ENCODE assay signal across 19 cellular contexts in genomic region chr17:81984773-81985410, GRCh38. TPM values are rescaled to one million over a fixed set of nuclear protein-coding genes. Genes with fewer than 3 reads are reported as not detected.
"Had no signal": no experiment of that assay in that cellular context is flagged by ENCODE, and none has a peak within 500 bp of the region (broad histone marks: within the 10 kb centered on the region; RNA-seq: fewer than 3 reads in every experiment).

No MANE protein-coding gene starts in this region.

- H3K27me3 ChIP-seq: upper lobe of left lung had no signal

- DNase-seq: activated CD4-positive, alpha-beta T cell treated with anti-CD3 and anti-CD28 coated beads for 1 hour; activated CD8-positive, alpha-beta memory T cell treated with anti-CD3 and anti-CD28 coated beads, Interleukin-2, amount 50 U/mL, for 48 hours; activated CD8-positive, alpha-beta T cell treated with anti-CD3 and anti-CD28 coated beads, Interleukin-2, amount 10 ng/mL, durations not matched to agents 7 days and 5 days; activated naive CD4-positive, alpha-beta T cell treated with anti-CD3 and anti-CD28 coated beads, Interleukin-2, amount 50 U/mL, for 16 hours; amygdala; dermis blood vessel endothelial cell; erythroblast; hippocampal formation; kidney glomerular epithelial cell; small intestine had no signal

- H3K9me3 Mint-ChIP-seq: activated T-helper 17 cell treated with anti-CD3 and anti-CD28 coated beads, Interleukin-2, amount 50 U/mL, for 72 hours; brain; endodermal cell; mesothelial cell of epicardium; stimulated activated effector memory CD8-positive, alpha-beta T cell treated with anti-CD3 and anti-CD28 coated beads, Interleukin-12 subunit alpha, Interleukin-12 subunit beta, amount 100 ng/mL, for 72 hours; T-helper 2 cell treated with Interferon-gamma antibody and Interleukin-4, amounts not matched to agents 5 μg/mL and 100 μg/mL, for 36 hours had no signal

- H3K27ac ChIP-seq: parathyroid adenoma, upper lobe of left lung had no signal

- H3K9me3 ChIP-seq: upper lobe of left lung had no signal

- H2AFZ ChIP-seq: parathyroid adenoma had no signal

- H3K27me3 Mint-ChIP-seq: activated T-helper 17 cell treated with anti-CD3 and anti-CD28 coated beads, Interleukin-2, amount 50 U/mL, for 72 hours had no signal

- H3K9ac ChIP-seq: parathyroid adenoma had no signal

- H3K27ac Mint-ChIP-seq: activated CD8-positive, alpha-beta T cell treated with anti-CD3 and anti-CD28 coated beads, Interleukin-2, amount 10 ng/mL, durations not matched to agents 7 days and 5 days; activated T-helper 17 cell treated with anti-CD3 and anti-CD28 coated beads, Interleukin-2, amount 50 U/mL, for 72 hours; brain; endodermal cell; mesothelial cell of epicardium; stimulated activated effector memory CD8-positive, alpha-beta T cell treated with anti-CD3 and anti-CD28 coated beads, Interleukin-12 subunit alpha, Interleukin-12 subunit beta, amount 100 ng/mL, for 72 hours; T-helper 2 cell treated with Interferon-gamma antibody and Interleukin-4, amounts not matched to agents 5 μg/mL and 100 μg/mL, for 36 hours had no signal

- H3K4me3 Mint-ChIP-seq: activated CD8-positive, alpha-beta T cell treated with anti-CD3 and anti-CD28 coated beads, Interleukin-2, amount 10 ng/mL, durations not matched to agents 7 days and 5 days; activated T-helper 17 cell treated with anti-CD3 and anti-CD28 coated beads, Interleukin-2, amount 50 U/mL, for 72 hours; endodermal cell; mesothelial cell of epicardium; stimulated activated effector memory CD8-positive, alpha-beta T cell treated with anti-CD3 and anti-CD28 coated beads, Interleukin-12 subunit alpha, Interleukin-12 subunit beta, amount 100 ng/mL, for 72 hours; T-helper 2 cell treated with Interferon-gamma antibody and Interleukin-4, amounts not matched to agents 5 μg/mL and 100 μg/mL, for 36 hours had no signal

- H3K4me3 ChIP-seq: upper lobe of left lung had no signal

- ATAC-seq: activated CD8-positive, alpha-beta T cell treated with anti-CD3 and anti-CD28 coated beads, Interleukin-2, amount 10 ng/mL, durations not matched to agents 7 days and 5 days; activated T-helper 17 cell treated with anti-CD3 and anti-CD28 coated beads, Interleukin-2, amount 50 U/mL, for 72 hours; stimulated activated effector memory CD8-positive, alpha-beta T cell treated with anti-CD3 and anti-CD28 coated beads, Interleukin-12 subunit alpha, Interleukin-12 subunit beta, amount 100 ng/mL, for 72 hours had no signal

- H3K4me1 ChIP-seq: parathyroid adenoma had no signal

- H3K4me1 Mint-ChIP-seq: brain, endodermal cell had no signal

- FAIRE-seq: small intestine had no signal

RNA-seq across cellular contexts. Expression of gene NOTUM, which starts 23.9 kb away (rescaled TPM):
- total RNA-seq: dermis blood vessel endothelial cell had no signal

RNA-seq across cellular contexts. Expression of gene MYADML2, which starts 37.9 kb away (rescaled TPM):
- total RNA-seq: activated CD8-positive, alpha-beta T cell treated with anti-CD3 and anti-CD28 coated beads, Interleukin-2, amount 10 ng/mL, durations not matched to agents 7 days and 5 days; activated T-helper 17 cell treated with anti-CD3 and anti-CD28 coated beads, Interleukin-2, amount 50 U/mL, for 72 hours; dermis blood vessel endothelial cell; endodermal cell; lower leg skin; mesothelial cell of epicardium; upper lobe of left lung had no signal
